Comparison of ENCODE assay signal across 21 cellular contexts in genomic region chr1:45530632-45531135, GRCh38. TPM values are rescaled to one million over a fixed set of nuclear protein-coding genes. Genes with fewer than 3 reads are reported as not detected.
A peak's percentile ranks its signal among the peaks of the same experiment; 100 is the strongest.
DNase-seq lines count a peak whose midpoint lies in the region; ATAC-seq and TF ChIP-seq lines count a peak whose summit lies in the region.
"Had no signal": no experiment of that assay in that cellular context is flagged by ENCODE, and none has a peak within 500 bp of the region (broad histone marks: within the 10 kb centered on the region; RNA-seq: fewer than 3 reads in every experiment).

No MANE protein-coding gene starts in this region.

- H4K12ac ChIP-seq in trophoblast cell (ENCODE audit: low read depth, low read length), result no peak overlapping the region

- H3K9me3 ChIP-seq in WERI-Rb-1 (ENCODE audit: severe bottlenecking), result no peaks in the 10 kb centered on the region
- no peaks in the 10 kb centered on the region for H3K9me3 ChIP-seq in trophoblast cell (ENCODE audit: insufficient read depth, low read depth, low read length)
- H3K9me3 ChIP-seq: A549, Caco-2, HAP-1 had no signal

- no peak overlapping the region for H3K4ac ChIP-seq in trophoblast cell (ENCODE audit: low read depth, low read length)

- no peak overlapping the region for H3K4me2 ChIP-seq in trophoblast cell (ENCODE audit: low read length)
- H3K4me2 ChIP-seq: A549 had no signal

- H3K27me3 ChIP-seq in WERI-Rb-1 (ENCODE audit: insufficient read depth, low read depth, severe bottlenecking) (no peaks in the 10 kb centered on the region), trophoblast cell (ENCODE audit: insufficient read depth, low read length) (no peaks in the 10 kb centered on the region)

- H2BK12ac ChIP-seq in trophoblast cell (ENCODE audit: low read length), result no peak overlapping the region

- no CpG with 5 or more reads among the region's 11 CpGs for WGBS in trophoblast cell (ENCODE audit: extremely low coverage, insufficient coverage, insufficient read length)

- no peak overlapping the region for H3K14ac ChIP-seq in trophoblast cell (ENCODE audit: low read length)

- DNase-seq in DMS 273 (lab: John Stamatoyannopoulos, UW; ENCODE audit: unreplicated experiment) (peak; percentile 25), DMS 273 treated with DMSO at 0.1 percent for 48 hours (lab: John Stamatoyannopoulos, UW) (no peak), NCI-H2171 treated with DMSO at 0.1 percent for 48 hours (lab: John Stamatoyannopoulos, UW) (peak; percentile 80), WERI-Rb-1 (peak; percentile 25), trophoblast cell (peak; percentile 74 to 76), NCI-H187 (lab: John Stamatoyannopoulos, UW) (no peak)
- DNase-seq: AML-193; Caco-2; CD4-positive, alpha-beta T cell; DMS53; DND-41; EL; GM23248 had no signal

- no peak for TF ChIP-seq CTCF in WERI-Rb-1 (IDR thresholded peaks at IDR 0.05; ENCODE audit: low read depth, low read length)

- H3K79me2 ChIP-seq in trophoblast cell (ENCODE audit: control insufficient read depth, insufficient read depth, low read length, poor library complexity), result no peaks in the 10 kb centered on the region

- H3K79me1 ChIP-seq in trophoblast cell (ENCODE audit: low read length), result no peaks in the 10 kb centered on the region

- no peak overlapping the region for H2AK5ac ChIP-seq in trophoblast cell (ENCODE audit: low read length)

- no peak overlapping the region for H2BK120ac ChIP-seq in trophoblast cell (ENCODE audit: insufficient read depth, low read length, poor library complexity)

- no peak overlapping the region for H2BK5ac ChIP-seq in trophoblast cell (ENCODE audit: low read depth, low read length, poor library complexity)

- no peak overlapping the region for H3K4me3 ChIP-seq in WERI-Rb-1 (ENCODE audit: low read depth, low read length)
- H3K4me3 ChIP-seq in trophoblast cell (ENCODE audit: low read depth, low read length), result no peak overlapping the region
- H3K4me3 ChIP-seq: A549, GM12878, GM23248, HAP-1 had no signal

- no peak overlapping the region for H4K8ac ChIP-seq in trophoblast cell (ENCODE audit: low read depth, low read length)

- no peak overlapping the region for H3K23ac ChIP-seq in trophoblast cell (ENCODE audit: low read length)

- H3K9ac ChIP-seq in trophoblast cell (ENCODE audit: low read length), result no peak overlapping the region
- H3K9ac ChIP-seq: GM23248 had no signal

- H3K27ac ChIP-seq in WERI-Rb-1, result no peak overlapping the region
- H3K27ac ChIP-seq in trophoblast cell (ENCODE audit: low read depth, low read length), result no peak overlapping the region
- H3K27ac ChIP-seq: 22Rv1, A549, C4-2B, GM23248, HL-60 had no signal

- no peaks in the 10 kb centered on the region for H3K4me1 ChIP-seq in trophoblast cell (ENCODE audit: control insufficient read depth in 1 of 2, insufficient read depth in 2 of 2, low read length in 2 of 2)

- H2AFZ ChIP-seq in trophoblast cell (ENCODE audit: insufficient read depth, low read length, poor library complexity), result no peak overlapping the region
- H2AFZ ChIP-seq: GM23248 had no signal

- ATAC-seq in GM18873 (IDR thresholded peaks at IDR 0.05; ENCODE audit: low FRiP score, unreplicated experiment) (no peak), GM21360 (IDR thresholded peaks at IDR 0.05; ENCODE audit: unreplicated experiment) (no peak)
- ATAC-seq: A549, GM12878 had no signal

- H3K36me3 ChIP-seq in WERI-Rb-1, result no peaks in the 10 kb centered on the region
- no peaks in the 10 kb centered on the region for H3K36me3 ChIP-seq in trophoblast cell (ENCODE audit: control insufficient read depth in 1 of 2, insufficient read depth in 2 of 2, low read length in 2 of 2)
- H3K36me3 ChIP-seq: HAP-1 had no signal

- no peak overlapping the region for H3K18ac ChIP-seq in trophoblast cell (ENCODE audit: low read length)

- no peak overlapping the region for H4K91ac ChIP-seq in trophoblast cell (ENCODE audit: low read depth, low read length)

RNA-seq across cellular contexts. Expression of gene PRDX1, which starts 9.0 kb away (rescaled TPM):
- 683 and 706 TPM in 2 replicates for polyA plus RNA-seq in trophoblast cell (2013)

RNA-seq across cellular contexts. Expression of gene AKR1A1, which starts 19.9 kb away (rescaled TPM):
- 105 and 110 TPM in 2 replicates for polyA plus RNA-seq in trophoblast cell (2013)

RNA-seq across cellular contexts. Expression of gene MMACHC, which starts 30.6 kb away (rescaled TPM):
- 5.5 and 5.7 TPM in 2 replicates for polyA plus RNA-seq in trophoblast cell (2013)

RNA-seq across cellular contexts. Expression of gene CCDC163, which starts 30.8 kb away (rescaled TPM):
- polyA plus RNA-seq in trophoblast cell (2013), result 3.0 TPM in 2 replicates

RNA-seq across cellular contexts. Expression of gene TESK2, which starts 39.7 kb away (rescaled TPM):
- polyA plus RNA-seq in trophoblast cell (2013), result 5.2 and 5.5 TPM in 2 replicates

Comparison
In these comparisons a context has a peak if more than half of its experiments do, and no peak if none do; other contexts are left out.
1. DNase-seq: peak in DMS 273 (single experiment), NCI-H2171 treated with DMSO at 0.1 percent for 48 hours (single experiment), WERI-Rb-1 (single experiment) and trophoblast cell (2 of 2); none in DMS 273 treated with DMSO at 0.1 percent for 48 hours (single experiment) and NCI-H187 (0 of 2).